8 cellular contexts compared by ENCODE assay signal in the genomic region with DNA sequence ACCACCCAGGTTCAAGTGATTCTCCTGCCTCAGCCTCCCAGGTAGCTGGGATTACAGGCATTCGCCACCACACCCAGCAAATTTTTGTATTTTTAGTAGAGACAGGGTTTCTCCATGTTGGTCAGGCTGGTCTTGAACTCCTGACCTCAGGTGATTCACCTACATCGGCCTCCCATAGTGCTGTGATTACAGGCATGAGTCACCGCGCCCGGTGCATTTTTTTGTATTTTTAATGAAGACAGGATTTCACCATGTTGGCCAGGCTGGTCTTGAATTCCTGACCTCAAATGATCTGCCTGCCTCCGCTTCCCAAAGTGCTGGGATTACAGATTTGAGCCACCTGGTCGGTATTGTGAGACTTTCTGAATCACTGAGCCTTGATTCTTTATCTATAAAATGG. TPM values are rescaled to one million over a fixed set of nuclear protein-coding genes. Genes with fewer than 3 reads are reported as not detected.
DNase-seq lines count a peak whose midpoint lies in the region; ATAC-seq, FAIRE-seq and TF ChIP-seq lines count a peak whose summit lies in the region.
"Not testable (repeated sequence)": the region's sequence is repeated elsewhere in the genome, so short reads cannot be mapped to it uniquely, and the experiment has no call there.

No MANE protein-coding gene starts in this region.

- not testable (repeated sequence) for H3K9me3 ChIP-seq in endodermal cell (ENCODE audit: control insufficient read depth, low read length); HepG2 (ENCODE audit: low read length)

- not testable (repeated sequence) for H3K4me1 ChIP-seq in endodermal cell (ENCODE audit: control insufficient read depth, insufficient read depth, low read length)
- H3K4me1 ChIP-seq in HepG2 (ENCODE audit: insufficient read depth, low read length): peaks cover 58% of the 10 kb centered on the region

- FAIRE-seq in HepG2 (lab: Jason Lieb, UNC): not testable (repeated sequence)

- not testable (repeated sequence) for TF ChIP-seq POLR2A in HepG2 (IDR thresholded peaks at IDR 0.05; ENCODE audit: insufficient read depth in 1 of 2, low read depth in 2 of 2, low read length in 2 of 2)

- POLR2A ChIA-PET in activated CD4-positive, alpha-beta memory T cell treated with anti-CD3 and anti-CD28 coated beads for 36 hours (lab: Charles Lee): interaction anchor here (1.0 to 1.3 kb wide), 2 partner anchors 24 to 49 kb away, joined by 3 read pairs; no protein-coding TSS in a partner anchor
- POLR2A ChIA-PET in HepG2 (lab: Yijun Ruan, JAX): not testable (repeated sequence)

- H3K4me3 Mint-ChIP-seq in activated CD4-positive, alpha-beta memory T cell treated with anti-CD3 and anti-CD28 coated beads for 36 hours; endodermal cell: not testable (repeated sequence)

- H3K4me2 ChIP-seq in HepG2 (ENCODE audit: low read depth, low read length): not testable (repeated sequence)

- not testable (repeated sequence) for H2AFZ ChIP-seq in HepG2 (ENCODE audit: low read length)

- DNase-seq in AG10803 (ENCODE audit: low read depth) (peak; percentile 58), HK-2 (ENCODE audit: unreplicated experiment) (peak; percentile 48), RPMI7951 (ENCODE audit: low read depth) (peak; percentile 72), amniotic epithelial cell (ENCODE audit: low read depth) (peak; percentile 89)
- peak; percentile 45 for DNase-seq in activated CD4-positive, alpha-beta memory T cell treated with anti-CD3 and anti-CD28 coated beads for 36 hours
- not testable (repeated sequence) for DNase-seq in endodermal cell; HepG2 (ENCODE audit: low spot score)
- peak; percentile 58 for DNase-seq in stimulated activated CD8-positive, alpha-beta memory T cell treated with anti-CD3 and anti-CD28 coated beads, Interleukin-4, amount 100 ng/mL, for 48 hours

- H3K27me3 ChIP-seq in endodermal cell (ENCODE audit: control insufficient read depth, insufficient read depth, low read length, poor library complexity, severe bottlenecking); HepG2 (ENCODE audit: control insufficient read depth in 1 of 2, insufficient read depth in 2 of 2, low read length in 2 of 2): not testable (repeated sequence)

- H4K20me1 ChIP-seq in HepG2 (ENCODE audit: insufficient read depth, low read length): not testable (repeated sequence)

- H3K9me3 Mint-ChIP-seq in activated CD4-positive, alpha-beta memory T cell treated with anti-CD3 and anti-CD28 coated beads for 36 hours; endodermal cell: not testable (repeated sequence)

- H3K27ac Mint-ChIP-seq in activated CD4-positive, alpha-beta memory T cell treated with anti-CD3 and anti-CD28 coated beads for 36 hours: peak overlapping the region; percentile 18
- peak overlapping the region; percentile 17 for H3K27ac Mint-ChIP-seq in endodermal cell

- not testable (repeated sequence) for H3K9ac ChIP-seq in endodermal cell (ENCODE audit: extremely low read depth, low read length, poor library complexity, severe bottlenecking); HepG2 (ENCODE audit: insufficient read depth, low read depth, low read length)

- not testable (repeated sequence) for ATAC-seq in HepG2

- not testable (repeated sequence) for TF ChIP-seq RAD21 in HepG2 (CRISPR knock-in tag; IDR thresholded peaks at IDR 0.05)

- peaks cover 87% of the 10 kb centered on the region for H3K79me2 ChIP-seq in HepG2 (ENCODE audit: insufficient read depth, low read length)

- TF ChIP-seq EP300 in HepG2 (IDR thresholded peaks at IDR 0.05; ENCODE audit: low read depth in 2 of 2, low read length in 2 of 2); HepG2 (CRISPR knock-in tag; IDR thresholded peaks at IDR 0.05; ENCODE audit: borderline replicate concordance): not testable (repeated sequence)

- BruUV-seq in HepG2 (replicated peaks; lab: Mats Ljungman, UMichigan): not testable (repeated sequence)

- intact Hi-C loops in activated CD4-positive, alpha-beta memory T cell treated with anti-CD3 and anti-CD28 coated beads for 36 hours (cut with micrococcal nuclease): loop anchor here (5.0 kb wide), 2 partner anchors 39 to 41 kb away; no protein-coding TSS in a partner anchor
- intact Hi-C loops in HepG2 (cut with micrococcal nuclease; ENCODE audit: unreplicated experiment): not testable (repeated sequence)

- TF ChIP-seq CTCF in AG10803 (conservative IDR thresholded peaks at IDR 0.05; ENCODE audit: low read length); endodermal cell (conservative IDR thresholded peaks at IDR 0.05); HepG2 (CRISPR knock-in tag; IDR thresholded peaks at IDR 0.05): not testable (repeated sequence)

- in situ Hi-C loops in HepG2 (cut with HindIII; ENCODE audit: extremely low pct_ligation_motif_present, low pct_unique_long_range_greater_than_20kb): not testable (repeated sequence)

- 92 to 94% methylated on average over 5 to 7 of the region's 7 CpGs for WGBS in endodermal cell (ENCODE audit: insufficient coverage in 1 of 2, insufficient read length in 1 of 2), 2 experiments
- WGBS in HepG2 (ENCODE audit: low lambda C conversion rate): 88% methylated on average over 7 of the region's 7 CpGs

- H3K36me3 ChIP-seq in endodermal cell (ENCODE audit: control insufficient read depth, insufficient read depth, low read length); HepG2 (replicated peaks in 1 of 2; ENCODE audit: control insufficient read depth in 1 of 2, insufficient read depth in 2 of 2, low read length in 2 of 2): not testable (repeated sequence)

- peaks cover 46% of the 10 kb centered on the region for H3K4me1 Mint-ChIP-seq in activated CD4-positive, alpha-beta memory T cell treated with anti-CD3 and anti-CD28 coated beads for 36 hours (ENCODE audit: low read depth)
- H3K4me1 Mint-ChIP-seq in endodermal cell: peaks cover 11% of the 10 kb centered on the region

- H3K27me3 Mint-ChIP-seq in activated CD4-positive, alpha-beta memory T cell treated with anti-CD3 and anti-CD28 coated beads for 36 hours; endodermal cell (ENCODE audit: insufficient read depth): not testable (repeated sequence)

- H3K36me3 Mint-ChIP-seq in activated CD4-positive, alpha-beta memory T cell treated with anti-CD3 and anti-CD28 coated beads for 36 hours; endodermal cell (ENCODE audit: low read depth): not testable (repeated sequence)

- CTCF ChIA-PET in activated CD4-positive, alpha-beta memory T cell treated with anti-CD3 and anti-CD28 coated beads for 36 hours (lab: Charles Lee); HepG2 (lab: Yijun Ruan, JAX; ENCODE audit: low intra/inter-chr PET ratio, low total read pairs): not testable (repeated sequence)

- not testable (repeated sequence) for H3K27ac ChIP-seq in endodermal cell (ENCODE audit: low read depth, low read length); HepG2 (ENCODE audit: extremely low read length, insufficient read depth, low read length)

- H3K4me3 ChIP-seq in AG10803 (ENCODE audit: low read length); endodermal cell (ENCODE audit: low read length); HepG2 (replicated peaks in 1 of 3; ENCODE audit: insufficient read depth in 1 of 3, low read depth in 2 of 3, low read length in 3 of 3): not testable (repeated sequence)

TF ChIP-seq in HepG2, 621 proteins besides CTCF, POLR2A, EP300 and RAD21:
- peak; percentile 61 for TF ChIP-seq FOSL2 (CRISPR knock-in tag; IDR thresholded peaks at IDR 0.05)

RNA-seq across cellular contexts. Expression of gene DIP2B, which starts 52.0 kb away (rescaled TPM):
- 10.8 and 11.8 TPM in 2 replicates for total RNA-seq in RPMI7951 (2014; rRNA removed; shearing (Covaris generic))
- total RNA-seq in activated CD4-positive, alpha-beta memory T cell treated with anti-CD3 and anti-CD28 coated beads for 36 hours: 10 to 100 TPM; 23.3 to 23.7 TPM
- total RNA-seq in endodermal cell (10 to 100 TPM; 20.6 to 21.3 TPM), HepG2 (2016; rRNA removed; fragmentation: Illumina TruSeq; extraction: Trizol) (35.8 and 52.4 TPM in 2 replicates)
- polyA plus RNA-seq in endodermal cell (2013, experiment 1 of 2): 19.2 TPM
- polyA plus RNA-seq in endodermal cell (2013, experiment 2 of 2): 18.2 TPM
- 7.9 and 8.0 TPM in 2 replicates for total RNA-seq in HepG2 (2016; cell fraction: cytosol; rRNA removed; fragmentation: Illumina TruSeq; extraction: Trizol; ENCODE audit: low read depth)
- total RNA-seq in HepG2 (2016; cell fraction: insoluble cytoplasmic fraction; rRNA removed; fragmentation: Illumina TruSeq; extraction: Trizol): 36.4 and 48.2 TPM in 2 replicates
- 13.9 and 15.2 TPM in 2 replicates for total RNA-seq in HepG2 (2016; cell fraction: membrane; rRNA removed; fragmentation: Illumina TruSeq; extraction: Trizol)
- total RNA-seq in HepG2 (2016; cell fraction: nucleus; rRNA removed; fragmentation: Illumina TruSeq; extraction: Trizol): 36.6 and 40.2 TPM in 2 replicates
- polyA plus RNA-seq in HepG2 (2011; rRNA removed): 28.6 and 32.1 TPM in 2 replicates
- polyA plus RNA-seq in HepG2 (2011; cell fraction: cytosol; rRNA removed): 23.1 and 27.1 TPM in 2 replicates
- polyA plus RNA-seq in HepG2 (2011; cell fraction: nucleus; rRNA removed): 29.8 and 33.8 TPM in 2 replicates
- polyA plus RNA-seq in HepG2 (2012): 19.5 and 22.8 TPM in 2 replicates
- 0.80 and 0.85 TPM in 2 replicates for polyA plus RNA-seq in HepG2 (2016; cell fraction: cytosol; fragmentation: Illumina TruSeq; extraction: Trizol; ENCODE audit: low read depth)
- 29.6 and 31.2 TPM in 2 replicates for polyA plus RNA-seq in HepG2 (2016; cell fraction: insoluble cytoplasmic fraction; fragmentation: Illumina TruSeq; extraction: Trizol; ENCODE audit: low read depth)
- 2.8 and 3.7 TPM in 2 replicates for polyA plus RNA-seq in HepG2 (2016; cell fraction: membrane; fragmentation: Illumina TruSeq; extraction: Trizol; ENCODE audit: low read depth)
- 29.3 and 32.4 TPM in 2 replicates for polyA plus RNA-seq in HepG2 (2016; cell fraction: nucleus; fragmentation: Illumina TruSeq; extraction: Trizol; ENCODE audit: insufficient read depth, low read depth)
- 63.8 and 156 TPM in 2 replicates for polyA minus RNA-seq in HepG2 (2011; rRNA and poly(A)+ RNA removed; ENCODE audit: low replicate concordance)
- polyA minus RNA-seq in HepG2 (2011; cell fraction: cytosol; rRNA and poly(A)+ RNA removed): 51.0 and 54.1 TPM in 2 replicates
- 58.8 and 79.2 TPM in 2 replicates for polyA minus RNA-seq in HepG2 (2011; cell fraction: nucleus; rRNA and poly(A)+ RNA removed)
